Comparison of ENCODE assay signal across 8 cellular contexts in the genomic region with DNA sequence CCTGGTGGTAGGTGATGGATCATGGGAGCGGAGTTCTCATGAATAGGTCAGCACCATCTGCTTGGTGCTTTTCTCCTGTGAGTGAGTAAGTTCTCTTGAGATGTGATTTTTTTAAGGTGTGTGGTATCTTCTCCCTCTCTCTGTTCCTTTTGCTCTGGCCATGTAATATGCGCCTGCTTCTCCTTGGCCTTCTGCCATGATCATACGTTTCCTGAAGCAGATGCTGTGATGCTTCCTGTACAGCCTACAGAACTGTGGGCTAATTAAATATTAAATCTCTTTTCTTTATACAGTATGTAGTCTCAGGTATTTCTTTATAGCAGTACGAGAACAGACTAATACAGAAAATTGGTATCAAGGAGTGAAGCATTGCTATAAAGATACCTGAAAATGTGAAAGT.
"Had no signal": no experiment of that assay in that cellular context is flagged by ENCODE, and none has a peak within 500 bp of the region (broad histone marks: within the 10 kb centered on the region; RNA-seq: fewer than 3 reads in every experiment).

No MANE protein-coding gene starts in this region.

- H3K4me3 Mint-ChIP-seq: GM23338, H9, HFFc6 had no signal

- DNase-seq: GM23248, GOT3, H7, H9, HCEC 1CT, HFFc6 had no signal

- H3K27ac Mint-ChIP-seq: GM23338, H9, HFFc6 had no signal

- ATAC-seq: GM23338, HCT116 had no signal

- H3K4me1 Mint-ChIP-seq: GM23338, H9 had no signal
